In genomic region chr17:10127819-10128375, GRCh38 we compare ENCODE assay signal across 11 cellular contexts.
DNase-seq lines count a peak whose midpoint lies in the region; ATAC-seq and TF ChIP-seq lines count a peak whose summit lies in the region.
"Had no signal": no experiment of that assay in that cellular context is flagged by ENCODE, and none has a peak within 500 bp of the region (broad histone marks: within the 10 kb centered on the region; RNA-seq: fewer than 3 reads in every experiment).

No MANE protein-coding gene starts in this region.

- TF ChIP-seq POLR2A in Peyer's patch (IDR thresholded peaks at IDR 0.05), result no peak

- TF ChIP-seq CTCF in Peyer's patch (IDR thresholded peaks at IDR 0.05) (no peak), fibroblast of villous mesenchyme (IDR thresholded peaks at IDR 0.05; ENCODE audit: insufficient read depth, low read depth, low read length) (no peak), neutrophil (IDR thresholded peaks at IDR 0.05) (no peak)

- DNase-seq in AG08395 (ENCODE audit: low spot score) (peak; percentile 91), Peyer's patch (peak; percentile 27 to 76 (median 71)), fibroblast of villous mesenchyme (ENCODE audit: low read depth) (peak; percentile 98)
- DNase-seq in stimulated activated CD4-positive, alpha-beta T cell treated with anti-CD3 and anti-CD28 coated beads, Interleukin-4, amount 100 ng/mL, for 24 hours, result no peak
- no peak for DNase-seq in activated CD8-positive, alpha-beta T cell treated with anti-CD3 and anti-CD28 coated beads, Interleukin-2, amount 10 ng/mL, durations not matched to agents 7 days and 5 days
- DNase-seq: CD4-positive, CD25-positive, alpha-beta regulatory T cell; natural killer cell; NCI-H2227 treated with DMSO at 0.1 percent for 48 hours had no signal

- H3K27me3 Mint-ChIP-seq in activated CD8-positive, alpha-beta T cell treated with anti-CD3 and anti-CD28 coated beads, Interleukin-2, amount 10 ng/mL, durations not matched to agents 7 days and 5 days (ENCODE audit: low read depth), result peaks cover 8% of the 10 kb centered on the region
- H3K27me3 Mint-ChIP-seq: CD4-positive, CD25-positive, alpha-beta regulatory T cell had no signal

- H3K27me3 ChIP-seq in Peyer's patch (no peaks in the 10 kb centered on the region), neutrophil (no peaks in the 10 kb centered on the region)

- H3K4me1 ChIP-seq in Peyer's patch, result peaks cover 0 to 10% (median 0%) of the 10 kb centered on the region in 4 donors
- H3K4me1 ChIP-seq in neutrophil (ENCODE audit: control insufficient read depth in 1 of 2, insufficient read depth in 1 of 2, low read depth in 1 of 2, low read length in 1 of 2), result peaks cover 20 to 21% of the 10 kb centered on the region in 2 experiments

- no peak overlapping the region for H3K4me3 Mint-ChIP-seq in activated CD8-positive, alpha-beta T cell treated with anti-CD3 and anti-CD28 coated beads, Interleukin-2, amount 10 ng/mL, durations not matched to agents 7 days and 5 days
- H3K4me3 Mint-ChIP-seq: CD4-positive, CD25-positive, alpha-beta regulatory T cell; natural killer cell had no signal

- H3K9me3 ChIP-seq in Peyer's patch (no peaks in the 10 kb centered on the region), neutrophil (no peaks in the 10 kb centered on the region)

- no peaks in the 10 kb centered on the region for H3K36me3 Mint-ChIP-seq in activated CD8-positive, alpha-beta T cell treated with anti-CD3 and anti-CD28 coated beads, Interleukin-2, amount 10 ng/mL, durations not matched to agents 7 days and 5 days (ENCODE audit: low read depth)
- H3K36me3 Mint-ChIP-seq: CD4-positive, CD25-positive, alpha-beta regulatory T cell; natural killer cell had no signal

- peaks cover 13% of the 10 kb centered on the region for H3K4me1 Mint-ChIP-seq in activated CD8-positive, alpha-beta T cell treated with anti-CD3 and anti-CD28 coated beads, Interleukin-2, amount 10 ng/mL, durations not matched to agents 7 days and 5 days (ENCODE audit: low read depth)
- H3K4me1 Mint-ChIP-seq: CD4-positive, CD25-positive, alpha-beta regulatory T cell had no signal

- H3K9me3 Mint-ChIP-seq in activated CD8-positive, alpha-beta T cell treated with anti-CD3 and anti-CD28 coated beads, Interleukin-2, amount 10 ng/mL, durations not matched to agents 7 days and 5 days (ENCODE audit: insufficient read depth), result no peaks in the 10 kb centered on the region
- H3K9me3 Mint-ChIP-seq: natural killer cell had no signal

- ATAC-seq in HG02623 (IDR thresholded peaks at IDR 0.05; ENCODE audit: unreplicated experiment) (no peak), GM21825 (IDR thresholded peaks at IDR 0.05; ENCODE audit: unreplicated experiment) (no peak)
- ATAC-seq in activated CD8-positive, alpha-beta T cell treated with anti-CD3 and anti-CD28 coated beads, Interleukin-2, amount 10 ng/mL, durations not matched to agents 7 days and 5 days, result no peak

- peak overlapping the region; percentile 44 to 86 (median 74) for H3K27ac ChIP-seq in Peyer's patch
- H3K27ac ChIP-seq in neutrophil, result peak overlapping the region; percentile 65

- POLR2A ChIA-PET in activated CD8-positive, alpha-beta T cell treated with anti-CD3 and anti-CD28 coated beads, Interleukin-2, amount 10 ng/mL, durations not matched to agents 7 days and 5 days (lab: Charles Lee), result no interaction called here

- no peak overlapping the region for H3K27ac Mint-ChIP-seq in activated CD8-positive, alpha-beta T cell treated with anti-CD3 and anti-CD28 coated beads, Interleukin-2, amount 10 ng/mL, durations not matched to agents 7 days and 5 days

- H3K4me3 ChIP-seq in Peyer's patch (no peak overlapping the region), fibroblast of villous mesenchyme (ENCODE audit: low read depth, low read length) (no peak overlapping the region), neutrophil (ENCODE audit: low read depth in 1 of 2, low read length in 1 of 2) (no peak overlapping the region)

- H3K36me3 ChIP-seq in Peyer's patch (no peaks in the 10 kb centered on the region), neutrophil (no peaks in the 10 kb centered on the region)

- CTCF ChIA-PET in activated CD8-positive, alpha-beta T cell treated with anti-CD3 and anti-CD28 coated beads, Interleukin-2, amount 10 ng/mL, durations not matched to agents 7 days and 5 days (lab: Charles Lee), result no interaction called here

Comparison
In these comparisons a context has a peak if more than half of its experiments do, and no peak if none do; other contexts are left out.
1. DNase-seq: peak in AG08395 (single experiment), Peyer's patch (3 of 3) and fibroblast of villous mesenchyme (single experiment); none in stimulated activated CD4-positive, alpha-beta T cell treated with anti-CD3 and anti-CD28 coated beads, Interleukin-4, amount 100 ng/mL, for 24 hours (single experiment) and activated CD8-positive, alpha-beta T cell treated with anti-CD3 and anti-CD28 coated beads, Interleukin-2, amount 10 ng/mL, durations not matched to agents 7 days and 5 days (single experiment).